In genomic region chr22:23184100-23184763, GRCh38 we compare ENCODE assay signal across 10 cellular contexts. TPM values are rescaled to one million over a fixed set of nuclear protein-coding genes. Genes with fewer than 3 reads are reported as not detected.
A peak's percentile ranks its signal among the peaks of the same experiment; 100 is the strongest.
DNase-seq lines count a peak whose midpoint lies in the region; ATAC-seq, FAIRE-seq and TF ChIP-seq lines count a peak whose summit lies in the region.
"Had no signal": no experiment of that assay in that cellular context is flagged by ENCODE, and none has a peak within 500 bp of the region (broad histone marks: within the 10 kb centered on the region; RNA-seq: fewer than 3 reads in every experiment).

No MANE protein-coding gene starts in this region.

- no peaks in the 10 kb centered on the region for H3K9me2 ChIP-seq in GM23338 (ENCODE audit: insufficient read depth)

- H3K27ac ChIP-seq in GM23338 (ENCODE audit: low read depth) = no peak overlapping the region
- peak overlapping the region; percentile 71 for H3K27ac ChIP-seq in RWPE2 (ENCODE audit: poor library complexity, severe bottlenecking)
- H3K27ac ChIP-seq in endothelial cell of umbilical vein (ENCODE audit: insufficient read depth, low read depth, low read length) = peak overlapping the region; percentile 54

- H3K79me2 ChIP-seq in GM23338 (replicated peaks; ENCODE audit: insufficient read depth) (peaks cover 81% of the 10 kb centered on the region), endothelial cell of umbilical vein (ENCODE audit: control insufficient read depth, insufficient read depth, low read length) (peaks cover 87% of the 10 kb centered on the region)

- peak overlapping the region; percentile 83 for H3K4me3 Mint-ChIP-seq in GM23338

- H3K4me1 ChIP-seq in GM23338 (ENCODE audit: insufficient read depth) (peaks cover 62% of the 10 kb centered on the region), RWPE2 (ENCODE audit: insufficient read depth, poor library complexity, severe bottlenecking) (no peaks in the 10 kb centered on the region), endothelial cell of umbilical vein (ENCODE audit: control insufficient read depth, extremely low read depth, insufficient read depth, low read length) (peaks cover 52% of the 10 kb centered on the region)

- TF ChIP-seq POLR2A in endothelial cell of umbilical vein (IDR thresholded peaks at IDR 0.05; ENCODE audit: low read depth, low read length) = no peak

- H3K36me3 Mint-ChIP-seq in GM23338 (ENCODE audit: low read depth) = peaks cover 44% of the 10 kb centered on the region

- no peaks in the 10 kb centered on the region; the same call in 2 of the 3 replicates for H3K9me3 Mint-ChIP-seq in GM23338

- H3K4me1 Mint-ChIP-seq in GM23338 = peaks cover 66% of the 10 kb centered on the region

- peaks cover 33% of the 10 kb centered on the region for H3K27me3 Mint-ChIP-seq in GM23338 (ENCODE audit: insufficient read depth, low read depth, poor library complexity)

- ATAC-seq in GM23338 = no peak
- ATAC-seq in RWPE2 (ENCODE audit: low read depth) = no peak
- ATAC-seq in GM21737 (IDR thresholded peaks at IDR 0.05; ENCODE audit: unreplicated experiment) = no peak
- no peak for ATAC-seq in GM18858 (IDR thresholded peaks at IDR 0.05; ENCODE audit: unreplicated experiment)
- no peak for ATAC-seq in HG03196 (IDR thresholded peaks at IDR 0.05; ENCODE audit: unreplicated experiment)

- DNase-seq in GM23338 (ENCODE audit: low spot score) (no peak), RWPE2 (ENCODE audit: low spot score) (no peak), endothelial cell of umbilical vein (ENCODE audit: low read depth, low spot score) (no peak), retinal pigment epithelial cell (ENCODE audit: low read depth) (no peak)
- DNase-seq: NCI-H1436 treated with DMSO at 0.1 percent for 48 hours had no signal

- H4K20me1 ChIP-seq in GM23338 (replicated peaks; ENCODE audit: insufficient read depth) (peaks cover 68% of the 10 kb centered on the region), endothelial cell of umbilical vein (replicated peaks; ENCODE audit: control insufficient read depth, extremely low read depth, insufficient read depth, low read length) (no peaks in the 10 kb centered on the region)

- H3K9me3 ChIP-seq in RWPE2 (ENCODE audit: severe bottlenecking) = peaks cover 12% of the 10 kb centered on the region
- H3K9me3 ChIP-seq in endothelial cell of umbilical vein (replicated peaks; ENCODE audit: control insufficient read depth, insufficient read depth, low read length) = no peaks in the 10 kb centered on the region

- dilution Hi-C loops in endothelial cell of umbilical vein (cut with MboI; ENCODE audit: extremely low pct_ligation_motif_present, low sequenced_read_pairs) = no loop called here

- H3K9me1 ChIP-seq in endothelial cell of umbilical vein (replicated peaks; ENCODE audit: control insufficient read depth, extremely low read depth, insufficient read depth, low read length) = no peaks in the 10 kb centered on the region

- H2AFZ ChIP-seq in GM23338 = no peak overlapping the region
- H2AFZ ChIP-seq in endothelial cell of umbilical vein (ENCODE audit: low read depth, low read length) = no peak overlapping the region

- intact Hi-C loops in endothelial cell of umbilical vein (cut with micrococcal nuclease) = no loop called here

- POLR2A ChIA-PET in endothelial cell of umbilical vein (lab: Charles Lee) = interaction anchor here (1.5 kb wide), 1 partner anchor 34 kb away, joined by 4 read pairs; no protein-coding TSS in a partner anchor

- H3K27me3 ChIP-seq in GM23338 (ENCODE audit: insufficient read depth) (peaks cover 11% of the 10 kb centered on the region), RWPE2 (ENCODE audit: insufficient read depth, poor library complexity, severe bottlenecking) (no peaks in the 10 kb centered on the region), endothelial cell of umbilical vein (ENCODE audit: control insufficient read depth in 2 of 2, insufficient read depth in 2 of 2, low read length in 2 of 2) (no peaks in the 10 kb centered on the region)

- no TSS peak for BruUV-seq in endothelial cell of umbilical vein (replicated peaks; lab: Mats Ljungman, UMichigan)

- H3F3A ChIP-seq in GM23338 (replicated peaks; ENCODE audit: low read depth) = peaks cover 9% of the 10 kb centered on the region; the same call in 1 of the 2 replicates

- peak overlapping the region; percentile 20; the same call in 1 of the 2 replicates for H3K27ac Mint-ChIP-seq in GM23338

- H3K4me3 ChIP-seq in GM23338 = peak overlapping the region; percentile 66
- H3K4me3 ChIP-seq in RWPE2 (ENCODE audit: severe bottlenecking) = peak overlapping the region; percentile 76
- H3K4me3 ChIP-seq in endothelial cell of umbilical vein (replicated peaks in 1 of 3; ENCODE audit: insufficient read depth in 1 of 3, low read depth in 1 of 3, low read length in 3 of 3) = peak overlapping the region in 2 of 3 experiments; percentile 89 to 90
- peak overlapping the region; percentile 65 for H3K4me3 ChIP-seq in retinal pigment epithelial cell (ENCODE audit: low read length)

- CTCF ChIA-PET in endothelial cell of umbilical vein (lab: Charles Lee) = interaction anchor here (1.5 to 12.6 kb wide), 7 partner anchors 14 to 106 kb away, joined by 4 to 451 read pairs (median 9); no protein-coding TSS in a partner anchor

- peak overlapping the region; percentile 55 for H3K9ac ChIP-seq in endothelial cell of umbilical vein (replicated peaks; ENCODE audit: extremely low read depth, insufficient read depth, low read length)

- TF ChIP-seq CTCF in GM23338 (conservative IDR thresholded peaks at IDR 0.05; ENCODE audit: low read depth in 2 of 2) (no peak), RWPE2 (IDR thresholded peaks at IDR 0.05; ENCODE audit: poor library complexity, severe bottlenecking) (no peak), endothelial cell of umbilical vein (IDR thresholded peaks at IDR 0.05; ENCODE audit: extremely low read depth in 1 of 2, insufficient read depth in 1 of 2, low read depth in 1 of 2, low read length in 2 of 2) (no peak), retinal pigment epithelial cell (conservative IDR thresholded peaks at IDR 0.05; ENCODE audit: low read depth, low read length) (no peak)

- H3K36me3 ChIP-seq in GM23338 (ENCODE audit: insufficient read depth) = no peaks in the 10 kb centered on the region
- H3K36me3 ChIP-seq in RWPE2 (ENCODE audit: low read depth) = peaks cover 54% of the 10 kb centered on the region
- H3K36me3 ChIP-seq in endothelial cell of umbilical vein (ENCODE audit: control insufficient read depth in 2 of 2, extremely low read depth in 1 of 2, insufficient read depth in 2 of 2, low read length in 2 of 2) = peaks cover 0 to 7% of the 10 kb centered on the region in 2 experiments

- H3K4me2 ChIP-seq in GM23338 (peak overlapping the region; percentile 93), endothelial cell of umbilical vein (ENCODE audit: insufficient read depth, low read length) (peak overlapping the region; percentile 68)

- no peak for FAIRE-seq in endothelial cell of umbilical vein (lab: Jason Lieb, UNC)

TF ChIP-seq in endothelial cell of umbilical vein, 7 proteins besides CTCF, POLR2A, EP300 and RAD21 (continues in another document):
- no peak for TF ChIP-seq POLR2AphosphoS5 (IDR thresholded peaks at IDR 0.05; ENCODE audit: insufficient read depth, low read depth, low read length)
- TF ChIP-seq GATA2 (IDR thresholded peaks at IDR 0.05; ENCODE audit: insufficient read depth, insufficient read length, low read depth, low read length) = no peak
- no peak for TF ChIP-seq MAX (IDR thresholded peaks at IDR 0.05; ENCODE audit: insufficient read depth, insufficient read length)
- TF ChIP-seq FOS (IDR thresholded peaks at IDR 0.05; ENCODE audit: borderline replicate concordance, insufficient read depth, low read length) = no peak
- no peak for TF ChIP-seq MYC (IDR thresholded peaks at IDR 0.05; ENCODE audit: low read depth, low read length)

RNA-seq across cellular contexts. Expression of gene BCR, which starts 3.9 kb away (rescaled TPM):
- total RNA-seq in GM23338 (2014; rRNA removed; shearing (Covaris generic)) = 101 and 121 TPM in 2 replicates
- polyA plus RNA-seq in GM23338 (2016; fragmentation: Nextera tagmentation; extraction: Ambion mirVana) = 15.6 and 17.7 TPM in 2 replicates
- 129 and 131 TPM in 2 replicates for total RNA-seq in endothelial cell of umbilical vein
- 105 and 141 TPM in 2 replicates for polyA plus RNA-seq in endothelial cell of umbilical vein
- 167 and 188 TPM in 2 replicates for polyA plus RNA-seq in endothelial cell of umbilical vein (2011; cell fraction: cytosol; rRNA removed)
- polyA plus RNA-seq in endothelial cell of umbilical vein (2011; cell fraction: nucleus; rRNA removed) = 209 and 215 TPM in 2 replicates
- polyA plus RNA-seq in endothelial cell of umbilical vein (2012) = 113 and 163 TPM in 2 replicates
- 216 and 282 TPM in 2 replicates for polyA minus RNA-seq in endothelial cell of umbilical vein
- polyA minus RNA-seq in endothelial cell of umbilical vein (2011; cell fraction: cytosol; rRNA and poly(A)+ RNA removed) = 26.9 TPM
- 113 and 114 TPM in 2 replicates for polyA minus RNA-seq in endothelial cell of umbilical vein (2011; cell fraction: nucleus; rRNA and poly(A)+ RNA removed)

RNA-seq across cellular contexts. Expression of gene RAB36, which starts 39.0 kb away (rescaled TPM):
- total RNA-seq in GM23338 (2014; rRNA removed; shearing (Covaris generic)) = 0.58 and 1.2 TPM in 2 replicates
- polyA plus RNA-seq in GM23338 (2016; fragmentation: Nextera tagmentation; extraction: Ambion mirVana) (0.43 and 0.58 TPM in 2 replicates), endothelial cell of umbilical vein (3.1 and 3.3 TPM in 2 replicates)
- total RNA-seq in endothelial cell of umbilical vein = 2.6 and 2.7 TPM in 2 replicates
- 2.0 and 2.2 TPM in 2 replicates for polyA plus RNA-seq in endothelial cell of umbilical vein (2011; cell fraction: cytosol; rRNA removed)
- polyA plus RNA-seq in endothelial cell of umbilical vein (2011; cell fraction: nucleus; rRNA removed) = 2.6 and 3.4 TPM in 2 replicates
- polyA plus RNA-seq in endothelial cell of umbilical vein (2012) = 1.7 and 2.2 TPM in 2 replicates
- 2.3 and 4.9 TPM in 2 replicates for polyA minus RNA-seq in endothelial cell of umbilical vein
- not detected for polyA minus RNA-seq in endothelial cell of umbilical vein (2011; cell fraction: cytosol; rRNA and poly(A)+ RNA removed)
- 0.96 and 2.6 TPM in 2 replicates for polyA minus RNA-seq in endothelial cell of umbilical vein (2011; cell fraction: nucleus; rRNA and poly(A)+ RNA removed)

RNA-seq across cellular contexts. Expression of gene RSPH14, which starts 42.4 kb away (rescaled TPM):
- not detected in 2 replicates for total RNA-seq in GM23338 (2014; rRNA removed; shearing (Covaris generic))
- polyA plus RNA-seq in GM23338 (2016; fragmentation: Nextera tagmentation; extraction: Ambion mirVana) (1.8 and 2.5 TPM in 2 replicates), endothelial cell of umbilical vein (0.25 TPM in 1 of 2 replicates, not detected in the other)
- total RNA-seq in endothelial cell of umbilical vein = not detected in 2 replicates
- polyA plus RNA-seq in endothelial cell of umbilical vein (2011; cell fraction: cytosol; rRNA removed) = 0.20 TPM in 1 of 2 replicates, not detected in the other
- polyA plus RNA-seq in endothelial cell of umbilical vein (2011; cell fraction: nucleus; rRNA removed) = not detected in 2 replicates
- not detected in 2 replicates for polyA plus RNA-seq in endothelial cell of umbilical vein (2012)
- not detected in 2 replicates for polyA minus RNA-seq in endothelial cell of umbilical vein
- polyA minus RNA-seq in endothelial cell of umbilical vein (2011; cell fraction: cytosol; rRNA and poly(A)+ RNA removed) = not detected
- polyA minus RNA-seq in endothelial cell of umbilical vein (2011; cell fraction: nucleus; rRNA and poly(A)+ RNA removed) = not detected in 2 replicates
- total RNA-seq: chondrocyte, RPMI7951 had no signal
